8 cellular contexts compared by ENCODE assay signal in the genomic region with DNA sequence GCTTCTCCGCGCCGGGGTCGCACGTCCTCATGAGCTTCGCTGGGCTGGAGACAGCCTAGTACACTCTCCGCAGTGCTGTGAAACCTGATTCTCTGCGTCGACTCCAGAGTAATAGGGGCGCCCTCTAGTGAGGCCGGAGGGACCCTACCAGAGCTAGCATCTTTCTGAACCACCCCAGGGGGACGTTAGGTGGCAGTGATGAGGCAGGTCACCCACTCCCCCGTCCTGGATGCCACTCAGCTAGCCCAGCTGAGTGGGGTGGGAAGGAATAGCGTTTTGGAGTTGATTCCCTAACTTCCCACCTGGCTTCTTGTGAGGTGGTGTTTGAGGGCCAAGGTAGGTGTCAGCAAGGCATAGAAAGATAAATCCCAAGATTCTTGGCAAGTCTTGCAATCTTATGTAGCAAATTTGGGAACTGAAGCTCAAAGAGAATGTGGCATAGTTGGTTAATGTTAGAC. TPM values are rescaled to one million over a fixed set of nuclear protein-coding genes. Genes with fewer than 3 reads are reported as not detected.
DNase-seq lines count a peak whose midpoint lies in the region; TF ChIP-seq lines count a peak whose summit lies in the region.

No MANE protein-coding gene starts in this region.

- no peaks in the 10 kb centered on the region for H4K20me1 ChIP-seq in MM.1S (ENCODE audit: insufficient read depth, low read length)

- H3K27me3 Mint-ChIP-seq in osteocyte (ENCODE audit: unreplicated experiment): peaks cover 30% of the 10 kb centered on the region

- H3K9me3 ChIP-seq in HEK293 (ENCODE audit: control insufficient read depth, insufficient read depth, low read depth, low read length) (no peaks in the 10 kb centered on the region), MM.1S (replicated peaks; ENCODE audit: insufficient read depth, low read length) (no peaks in the 10 kb centered on the region), thymus (ENCODE audit: control insufficient read depth) (no peaks in the 10 kb centered on the region)

- H3K27ac ChIP-seq in HEK293 (ENCODE audit: extremely low read depth, low read depth, low read length) (no peak overlapping the region), MM.1S (ENCODE audit: low read length) (no peak overlapping the region), thymus (ENCODE audit: low read depth) (no peak overlapping the region)

- H3K4me3 ChIP-seq in HEK293 (ENCODE audit: low read depth, low read length): no peak overlapping the region
- no peak overlapping the region for H3K4me3 ChIP-seq in MM.1S (ENCODE audit: low read length)
- H3K4me3 ChIP-seq in thymus (ENCODE audit: low read length): peak overlapping the region; percentile 17

- H3K9ac ChIP-seq in MM.1S (ENCODE audit: low read length): no peak overlapping the region

- H3K36me3 ChIP-seq in HEK293 (ENCODE audit: control insufficient read depth in 2 of 2, insufficient read depth in 1 of 2, low read length in 2 of 2) (no peaks in the 10 kb centered on the region), MM.1S (replicated peaks; ENCODE audit: insufficient read depth, low read length) (no peaks in the 10 kb centered on the region), thymus (ENCODE audit: control insufficient read depth, insufficient read depth) (no peaks in the 10 kb centered on the region)

- DNase-seq in GDM1 (lab: John Stamatoyannopoulos, UW): peak; percentile 70
- DNase-seq in MM.1S: peak; percentile 84
- DNase-seq in SHP77 treated with DMSO at 0.1 percent for 48 hours (lab: John Stamatoyannopoulos, UW): peak; percentile 76
- peak; percentile 93 for DNase-seq in activated effector memory CD4-positive, alpha-beta T cell treated with anti-CD3 and anti-CD28 coated beads, Interleukin-2, amount 50 U/mL, for 16 hours
- peak; percentile 92 for DNase-seq in germinal center (ENCODE audit: low spot score)
- peak; percentile 95 for DNase-seq in osteocyte (ENCODE audit: extremely low spot score, unreplicated experiment)

- CTCF ChIA-PET in HEK293 (lab: Yijun Ruan, JAX): interaction anchor here (0.5 to 1.9 kb wide), 40 partner anchors 8 to 542 kb away, joined by 3 to 16 read pairs (median 5); partner anchors contain the start of genes DUOX1 and DUOXA1

- H2AFZ ChIP-seq in MM.1S (ENCODE audit: low read length): peak overlapping the region; percentile 33

- no peaks in the 10 kb centered on the region for H3F3A ChIP-seq in MM.1S (ENCODE audit: insufficient read depth, low read length)

- WGBS in thymus: under 1% methylated on average over 14 of the region's 14 CpGs

- H3K27ac Mint-ChIP-seq in osteocyte (ENCODE audit: unreplicated experiment): no peak overlapping the region

- TF ChIP-seq CTCF in HEK293 (tag by site-specific recombination; IDR thresholded peaks at IDR 0.05): peak; percentile 96
- peak; percentile 100 for TF ChIP-seq CTCF in MM.1S (IDR thresholded peaks at IDR 0.05; ENCODE audit: low read length)
- peak; percentile 99 for TF ChIP-seq CTCF in osteocyte (IDR thresholded peaks at IDR 0.05)

- no peaks in the 10 kb centered on the region for H3K79me2 ChIP-seq in MM.1S (ENCODE audit: low read length)

- POLR2A ChIA-PET in HEK293 (lab: Yijun Ruan, JAX): interaction anchor here (0.6 to 1.2 kb wide), 4 partner anchors 24 to 334 kb away, joined by 3 to 5 read pairs (median 4); no protein-coding TSS in a partner anchor

- H3K9me2 ChIP-seq in MM.1S (replicated peaks; ENCODE audit: insufficient read depth, low read length): no peaks in the 10 kb centered on the region

- H3K9me3 Mint-ChIP-seq in osteocyte (ENCODE audit: unreplicated experiment): no peaks in the 10 kb centered on the region

- H3K4me3 Mint-ChIP-seq in osteocyte (ENCODE audit: unreplicated experiment): peak overlapping the region; percentile 24

- H3K4me1 ChIP-seq in HEK293 (ENCODE audit: control insufficient read depth, insufficient read depth, low read length) (no peaks in the 10 kb centered on the region), MM.1S (ENCODE audit: low read length) (no peaks in the 10 kb centered on the region), thymus (ENCODE audit: control insufficient read depth, insufficient read depth, low read length) (no peaks in the 10 kb centered on the region)

- H3K4me1 Mint-ChIP-seq in osteocyte (ENCODE audit: unreplicated experiment): peaks cover 7% of the 10 kb centered on the region

- no peaks in the 10 kb centered on the region for H3K36me3 Mint-ChIP-seq in osteocyte (ENCODE audit: unreplicated experiment)

- peaks cover 46% of the 10 kb centered on the region for H3K27me3 ChIP-seq in MM.1S (replicated peaks; ENCODE audit: insufficient read depth, low read length)
- H3K27me3 ChIP-seq in thymus (ENCODE audit: control insufficient read depth, insufficient read depth): peaks cover 45% of the 10 kb centered on the region

- peak overlapping the region; percentile 45; the same call in 1 of the 2 replicates for H3K4me2 ChIP-seq in MM.1S (ENCODE audit: low read depth, low read length)

TF ChIP-seq in HEK293, 187 proteins besides CTCF, POLR2A, EP300 and RAD21 (continues in another document):
- TF ChIP-seq ZNF704 (tag by site-specific recombination; IDR thresholded peaks at IDR 0.05) (no peak), ZNF510 (tag by site-specific recombination; IDR thresholded peaks at IDR 0.05; ENCODE audit: insufficient replicate concordance) (no peak), EGR2 (tag by site-specific recombination; IDR thresholded peaks at IDR 0.05; ENCODE audit: low read depth) (0 out of 2 replicates have a peak, but pooled peaks have one; percentile 42), ZEB2 (tag by site-specific recombination; IDR thresholded peaks at IDR 0.05) (0 out of 2 replicates have a peak, but pooled peaks have one; percentile 27), ZNF473 (tag by site-specific recombination; IDR thresholded peaks at IDR 0.05) (no peak), ZNF423 (tag by site-specific recombination; IDR thresholded peaks at IDR 0.05) (no peak), ZNF792 (tag by site-specific recombination; IDR thresholded peaks at IDR 0.05) (no peak), ZSCAN4 (tag by site-specific recombination; IDR thresholded peaks at IDR 0.05) (no peak), ZNF214 (tag by site-specific recombination; IDR thresholded peaks at IDR 0.05; ENCODE audit: borderline replicate concordance) (no peak), ZNF658 (tag by site-specific recombination; IDR thresholded peaks at IDR 0.05) (no peak), ZNF350 (tag by site-specific recombination; IDR thresholded peaks at IDR 0.05) (no peak), ZNF155 (tag by site-specific recombination; IDR thresholded peaks at IDR 0.05) (no peak), ZNF654 (tag by site-specific recombination; IDR thresholded peaks at IDR 0.05; ENCODE audit: low read depth) (peak; percentile 83)
- TF ChIP-seq, protein P1, sequence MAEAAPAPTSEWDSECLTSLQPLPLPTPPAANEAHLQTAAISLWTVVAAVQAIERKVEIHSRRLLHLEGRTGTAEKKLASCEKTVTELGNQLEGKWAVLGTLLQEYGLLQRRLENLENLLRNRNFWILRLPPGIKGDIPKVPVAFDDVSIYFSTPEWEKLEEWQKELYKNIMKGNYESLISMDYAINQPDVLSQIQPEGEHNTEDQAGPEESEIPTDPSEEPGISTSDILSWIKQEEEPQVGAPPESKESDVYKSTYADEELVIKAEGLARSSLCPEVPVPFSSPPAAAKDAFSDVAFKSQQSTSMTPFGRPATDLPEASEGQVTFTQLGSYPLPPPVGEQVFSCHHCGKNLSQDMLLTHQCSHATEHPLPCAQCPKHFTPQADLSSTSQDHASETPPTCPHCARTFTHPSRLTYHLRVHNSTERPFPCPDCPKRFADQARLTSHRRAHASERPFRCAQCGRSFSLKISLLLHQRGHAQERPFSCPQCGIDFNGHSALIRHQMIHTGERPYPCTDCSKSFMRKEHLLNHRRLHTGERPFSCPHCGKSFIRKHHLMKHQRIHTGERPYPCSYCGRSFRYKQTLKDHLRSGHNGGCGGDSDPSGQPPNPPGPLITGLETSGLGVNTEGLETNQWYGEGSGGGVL (tag by site-specific recombination; IDR thresholded peaks at IDR 0.05): no peak
- TF ChIP-seq, protein P2, sequence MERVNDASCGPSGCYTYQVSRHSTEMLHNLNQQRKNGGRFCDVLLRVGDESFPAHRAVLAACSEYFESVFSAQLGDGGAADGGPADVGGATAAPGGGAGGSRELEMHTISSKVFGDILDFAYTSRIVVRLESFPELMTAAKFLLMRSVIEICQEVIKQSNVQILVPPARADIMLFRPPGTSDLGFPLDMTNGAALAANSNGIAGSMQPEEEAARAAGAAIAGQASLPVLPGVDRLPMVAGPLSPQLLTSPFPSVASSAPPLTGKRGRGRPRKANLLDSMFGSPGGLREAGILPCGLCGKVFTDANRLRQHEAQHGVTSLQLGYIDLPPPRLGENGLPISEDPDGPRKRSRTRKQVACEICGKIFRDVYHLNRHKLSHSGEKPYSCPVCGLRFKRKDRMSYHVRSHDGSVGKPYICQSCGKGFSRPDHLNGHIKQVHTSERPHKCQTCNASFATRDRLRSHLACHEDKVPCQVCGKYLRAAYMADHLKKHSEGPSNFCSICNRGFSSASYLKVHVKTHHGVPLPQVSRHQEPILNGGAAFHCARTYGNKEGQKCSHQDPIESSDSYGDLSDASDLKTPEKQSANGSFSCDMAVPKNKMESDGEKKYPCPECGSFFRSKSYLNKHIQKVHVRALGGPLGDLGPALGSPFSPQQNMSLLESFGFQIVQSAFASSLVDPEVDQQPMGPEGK (tag by site-specific recombination; IDR thresholded peaks at IDR 0.05): no peak

RNA-seq across cellular contexts. Expression of gene DUOXA2, which starts 4.0 kb away (rescaled TPM):
- total RNA-seq in osteocyte: not detected in 2 replicates
- polyA plus RNA-seq in thymus: 0.23 TPM

RNA-seq across cellular contexts. Expression of gene DUOX2, which starts 4.2 kb away (rescaled TPM):
- 0.08 TPM in 1 of 2 replicates, not detected in the other for total RNA-seq in osteocyte
- polyA plus RNA-seq in thymus: 0.37 TPM

RNA-seq across cellular contexts. Expression of gene DUOXA1, which starts 11.5 kb away (rescaled TPM):
- total RNA-seq in osteocyte: not detected in 2 replicates
- polyA plus RNA-seq in thymus: 4.8 TPM

RNA-seq across cellular contexts. Expression of gene DUOX1, which starts 11.6 kb away (rescaled TPM):
- not detected in 2 replicates for total RNA-seq in osteocyte
- polyA plus RNA-seq in thymus: 4.3 TPM
